Comparison of ENCODE assay signal across 1 cellular context in genomic region chr3:43893721-43894120, GRCh38.
TF ChIP-seq lines count a peak whose summit lies in the region.

No MANE protein-coding gene starts in this region.

TF ChIP-seq in WTC11, 78 proteins besides CTCF, POLR2A, EP300 and RAD21 (continued from another document):
- TF ChIP-seq AFF4 (CRISPR knock-in tag; IDR thresholded peaks at IDR 0.05; ENCODE audit: borderline replicate concordance) = no peak
- no peak for TF ChIP-seq MXD4 (CRISPR knock-in tag; IDR thresholded peaks at IDR 0.05; ENCODE audit: borderline replicate concordance)
- TF ChIP-seq MAX (CRISPR knock-in tag; IDR thresholded peaks at IDR 0.05) = no peak
TF ChIP-seq in WTC11: peak in this region for 0.
